Comparison of ENCODE assay signal across 17 cellular contexts in the genomic region with DNA sequence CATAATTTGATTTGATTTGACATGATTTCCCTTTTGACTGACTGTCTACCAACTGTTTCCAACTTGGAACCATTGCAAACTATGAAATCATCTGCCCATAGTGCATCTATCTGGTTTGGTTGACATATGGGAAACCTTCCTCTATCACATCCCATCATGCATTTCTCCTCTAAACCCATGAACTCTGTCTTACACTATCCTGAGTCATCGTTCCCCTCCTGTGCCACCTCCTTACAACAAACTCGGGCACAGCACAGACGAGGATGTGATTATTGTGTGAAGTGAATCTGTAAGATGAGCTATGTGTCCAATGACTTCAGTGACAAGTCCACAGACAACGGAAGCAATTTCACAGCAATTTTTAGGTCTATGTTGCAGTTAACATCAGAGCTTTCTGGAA.
"Had no signal": no experiment of that assay in that cellular context is flagged by ENCODE, and none has a peak within 500 bp of the region (broad histone marks: within the 10 kb centered on the region; RNA-seq: fewer than 3 reads in every experiment).

No MANE protein-coding gene starts in this region.

- H3K36me3 ChIP-seq: brain microvascular endothelial cell, left ventricle myocardium inferior, ovary, sigmoid colon had no signal

- DNase-seq: activated CD4-positive, alpha-beta T cell treated with anti-CD3 and anti-CD28 coated beads for 1 hour; activated CD4-positive, alpha-beta T cell treated with anti-CD3 and anti-CD28 coated beads, Interleukin-2, amount 50 U/mL, for 48 hours; activated gamma-delta T cell; activated T-cell treated with anti-CD3 and anti-CD28 coated beads, Interleukin-2, amount 50 U/mL, for 48 hours; amygdala; brain microvascular endothelial cell; foreskin keratinocyte; islet precursor cell; left ventricle myocardium inferior; mesenchymal stem cell; nephron progenitor cell; ovary; sigmoid colon; stimulated activated CD4-positive, alpha-beta T cell treated with anti-CD3 and anti-CD28 coated beads, Interleukin-4, amount 100 ng/mL, for 1 hour; stimulated activated CD8-positive, alpha-beta memory T cell treated with anti-CD3 and anti-CD28 coated beads, Interleukin-4, amount 100 ng/mL, for 48 hours; testis had no signal

- H3K4me1 ChIP-seq: foreskin keratinocyte, left ventricle myocardium inferior, sigmoid colon had no signal

- ATAC-seq: foreskin keratinocyte had no signal

- H3K4me3 ChIP-seq: dorsolateral prefrontal cortex, left ventricle myocardium inferior, ovary, sigmoid colon, testis had no signal

- H3K9me3 ChIP-seq: left ventricle myocardium inferior, ovary, sigmoid colon, testis had no signal

- H3K27ac ChIP-seq: brain microvascular endothelial cell, dorsolateral prefrontal cortex, foreskin keratinocyte, left ventricle myocardium inferior, ovary, sigmoid colon, testis had no signal

- H3K27me3 ChIP-seq: brain microvascular endothelial cell, dorsolateral prefrontal cortex, foreskin keratinocyte, ovary, sigmoid colon, testis had no signal
